ENCODE assay signal across 23 cellular contexts in the genomic region with DNA sequence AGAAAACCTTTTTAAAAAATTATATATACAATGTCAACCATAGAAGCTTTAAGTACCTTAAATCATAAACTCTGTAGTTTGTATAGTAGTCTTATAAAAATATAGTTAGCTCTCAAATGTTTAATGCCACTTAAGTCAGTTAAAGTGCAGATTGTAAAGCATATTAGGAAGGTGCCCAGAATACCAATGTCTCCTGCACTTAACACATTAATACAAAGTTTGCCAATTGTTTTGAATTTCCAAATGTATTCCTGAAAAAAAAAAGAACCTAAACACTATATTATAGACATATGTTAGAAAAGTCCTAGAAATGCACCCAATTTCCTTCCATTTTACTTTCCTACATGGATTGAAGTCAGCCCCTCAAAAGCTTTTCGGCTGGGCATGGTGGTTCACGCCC. TPM values are rescaled to one million over a fixed set of nuclear protein-coding genes. Genes with fewer than 3 reads are reported as not detected.
"Had no signal": no experiment of that assay in that cellular context is flagged by ENCODE, and none has a peak within 500 bp of the region (broad histone marks: within the 10 kb centered on the region; RNA-seq: fewer than 3 reads in every experiment).

No MANE protein-coding gene starts in this region.

- H3K4me1 Mint-ChIP-seq: naive thymus-derived CD8-positive, alpha-beta T cell; nephron progenitor cell; stimulated activated naive B cell treated with anti-CD40 and anti-IgM and Interleukin-4, amounts not matched to agents 10 μg/mL and 1 μg/mL and 100 μg/mL, for 72 hours had no signal

- DNase-seq: effector CD8-positive, alpha-beta T cell; endodermal cell; heart left ventricle; kidney; midbrain; naive thymus-derived CD8-positive, alpha-beta T cell; nephron progenitor cell; nucleus accumbens; stimulated activated CD4-positive, alpha-beta T cell treated with anti-CD3 and anti-CD28 coated beads, Interleukin-2, amount 100 ng/mL, for 24 hours; stimulated activated CD4-positive, alpha-beta T cell treated with anti-CD3 and anti-CD28 coated beads, Interleukin-4, amount 100 ng/mL, for 24 hours; stimulated activated naive B cell treated with anti-CD40 and anti-IgM and Interleukin-4, amounts not matched to agents 10 μg/mL and 1 μg/mL and 100 μg/mL, for 72 hours; upper lobe of left lung had no signal

- H3K4me2 ChIP-seq: hepatocyte had no signal

- H3K9me3 ChIP-seq: gastroesophageal sphincter, heart left ventricle, prostate gland, right atrium auricular region, thoracic aorta, tibial nerve, upper lobe of left lung had no signal

- H3K4me3 ChIP-seq: gastroesophageal sphincter, heart left ventricle, hepatocyte, lung, prostate gland, right atrium auricular region, thoracic aorta, tibial nerve, upper lobe of left lung had no signal

- H3K36me3 Mint-ChIP-seq: naive thymus-derived CD8-positive, alpha-beta T cell; stimulated activated naive B cell treated with anti-CD40 and anti-IgM and Interleukin-4, amounts not matched to agents 10 μg/mL and 1 μg/mL and 100 μg/mL, for 72 hours had no signal

- H3K9me3 Mint-ChIP-seq: dendritic cell treated with granulocyte-macrophage colony-stimulating factor and Interleukin-4, amounts not matched to agents 40 ng/mL and 50 ng/mL, for 4 days; endodermal cell; nephron progenitor cell; stimulated activated naive B cell treated with anti-CD40 and anti-IgM and Interleukin-4, amounts not matched to agents 10 μg/mL and 1 μg/mL and 100 μg/mL, for 72 hours; stimulated activated naive CD8-positive, alpha-beta T cell treated with anti-CD3 and anti-CD28 coated beads, Interleukin-15, Interleukin-2, amounts not matched to agents 100 ng/mL and 50 ng/mL, for 24 hours had no signal

- H3K4me1 ChIP-seq: foreskin keratinocyte, prostate gland had no signal

- H3K27ac ChIP-seq: foreskin keratinocyte, gastroesophageal sphincter, heart left ventricle, prostate gland, right atrium auricular region, thoracic aorta, tibial nerve, upper lobe of left lung had no signal

- H3K4me3 Mint-ChIP-seq: dendritic cell treated with granulocyte-macrophage colony-stimulating factor and Interleukin-4, amounts not matched to agents 40 ng/mL and 50 ng/mL, for 4 days; endodermal cell; naive thymus-derived CD8-positive, alpha-beta T cell; nephron progenitor cell; stimulated activated naive B cell treated with anti-CD40 and anti-IgM and Interleukin-4, amounts not matched to agents 10 μg/mL and 1 μg/mL and 100 μg/mL, for 72 hours; stimulated activated naive CD8-positive, alpha-beta T cell treated with anti-CD3 and anti-CD28 coated beads, Interleukin-15, Interleukin-2, amounts not matched to agents 100 ng/mL and 50 ng/mL, for 24 hours had no signal

- H2AFZ ChIP-seq: hepatocyte had no signal

- H3K27me3 ChIP-seq: foreskin keratinocyte, gastroesophageal sphincter, heart left ventricle, hepatocyte, right atrium auricular region, tibial nerve, upper lobe of left lung had no signal

- H3K27me3 Mint-ChIP-seq: dendritic cell treated with granulocyte-macrophage colony-stimulating factor and Interleukin-4, amounts not matched to agents 40 ng/mL and 50 ng/mL, for 4 days; stimulated activated naive B cell treated with anti-CD40 and anti-IgM and Interleukin-4, amounts not matched to agents 10 μg/mL and 1 μg/mL and 100 μg/mL, for 72 hours; stimulated activated naive CD8-positive, alpha-beta T cell treated with anti-CD3 and anti-CD28 coated beads, Interleukin-15, Interleukin-2, amounts not matched to agents 100 ng/mL and 50 ng/mL, for 24 hours had no signal

- H3K27ac Mint-ChIP-seq: dendritic cell treated with granulocyte-macrophage colony-stimulating factor and Interleukin-4, amounts not matched to agents 40 ng/mL and 50 ng/mL, for 4 days; endodermal cell; naive thymus-derived CD8-positive, alpha-beta T cell; nephron progenitor cell; stimulated activated naive B cell treated with anti-CD40 and anti-IgM and Interleukin-4, amounts not matched to agents 10 μg/mL and 1 μg/mL and 100 μg/mL, for 72 hours; stimulated activated naive CD8-positive, alpha-beta T cell treated with anti-CD3 and anti-CD28 coated beads, Interleukin-15, Interleukin-2, amounts not matched to agents 100 ng/mL and 50 ng/mL, for 24 hours had no signal

- FAIRE-seq: colon had no signal

- H3K36me3 ChIP-seq: prostate gland, thoracic aorta had no signal

RNA-seq across cellular contexts. Expression of gene F3, which starts 12.1 kb away (rescaled TPM):
- total RNA-seq: naive thymus-derived CD8-positive, alpha-beta T cell had no signal
